9 cellular contexts compared by ENCODE assay signal in genomic region chr5:42718591-42718990, GRCh38. TPM values are rescaled to one million over a fixed set of nuclear protein-coding genes. Genes with fewer than 3 reads are reported as not detected.
DNase-seq lines count a peak whose midpoint lies in the region; ATAC-seq and TF ChIP-seq lines count a peak whose summit lies in the region.
"Had no signal": no experiment of that assay in that cellular context is flagged by ENCODE, and none has a peak within 500 bp of the region (broad histone marks: within the 10 kb centered on the region; RNA-seq: fewer than 3 reads in every experiment).

No MANE protein-coding gene starts in this region.

- peaks cover 2 to 3% of the 10 kb centered on the region in 2 donors for H3K27me3 Mint-ChIP-seq in CD4-positive, alpha-beta memory T cell
- H3K27me3 Mint-ChIP-seq in progenitor cell of endocrine pancreas, result no peaks in the 10 kb centered on the region

- no peaks in the 10 kb centered on the region for H3K9me3 ChIP-seq in CD4-positive, alpha-beta memory T cell (ENCODE audit: control insufficient read depth in 1 of 2, low read length in 2 of 2)

- no peaks in the 10 kb centered on the region for H3K36me3 ChIP-seq in CD4-positive, alpha-beta memory T cell (ENCODE audit: insufficient read depth, low read length)

- no peak overlapping the region for H3K27ac ChIP-seq in CD4-positive, alpha-beta memory T cell (ENCODE audit: low read depth, low read length)

- peak overlapping the region in 6 of 7 donors; percentile 18 to 77 (median 53) for H3K27ac Mint-ChIP-seq in CD4-positive, alpha-beta memory T cell
- H3K27ac Mint-ChIP-seq in progenitor cell of endocrine pancreas, result no peak overlapping the region
- H3K27ac Mint-ChIP-seq: WTC11 had no signal

- DNase-seq in CD4-positive, alpha-beta memory T cell, result peak; percentile 24 to 45 (median 36)
- DNase-seq in amniotic epithelial cell (ENCODE audit: low read depth) (peak; percentile 79), omental fat pad (ENCODE audit: low spot score) (no peak), progenitor cell of endocrine pancreas (ENCODE audit: low spot score, unreplicated experiment) (no peak), occipital lobe (lab: John Stamatoyannopoulos, UW) (no peak), iPS-NIHi11 (ENCODE audit: low spot score) (no peak)

- H3K9me3 Mint-ChIP-seq in CD4-positive, alpha-beta memory T cell, result no peaks in the 10 kb centered on the region
- no peaks in the 10 kb centered on the region for H3K9me3 Mint-ChIP-seq in progenitor cell of endocrine pancreas (ENCODE audit: low read depth)
- H3K9me3 Mint-ChIP-seq: WTC11 had no signal

- peaks cover 34% of the 10 kb centered on the region for H3K4me1 ChIP-seq in CD4-positive, alpha-beta memory T cell (ENCODE audit: insufficient read depth, low read length)

- intact Hi-C loops in CD4-positive, alpha-beta memory T cell (cut with micrococcal nuclease), result no loop called here

- H3K27me3 ChIP-seq in CD4-positive, alpha-beta memory T cell (ENCODE audit: insufficient read depth, low read length), result no peaks in the 10 kb centered on the region

- POLR2A ChIA-PET in CD4-positive, alpha-beta memory T cell (lab: Charles Lee; ENCODE audit: partially characterized antibody), result interaction anchor here (0.7 to 1.9 kb wide), 8 partner anchors 14 to 766 kb away, joined by 3 to 8 read pairs (median 4); partner anchors contain the start of genes CCDC152, HMGCS1 and TMEM267

- peak overlapping the region in 1 of 2 donors; percentile 16 for H3K4me3 ChIP-seq in CD4-positive, alpha-beta memory T cell (ENCODE audit: low read length in 2 of 2)

- H3K4me3 Mint-ChIP-seq in CD4-positive, alpha-beta memory T cell, result peak overlapping the region in 7 of 8 donors; percentile 33 to 73 (median 68)
- no peak overlapping the region for H3K4me3 Mint-ChIP-seq in progenitor cell of endocrine pancreas (ENCODE audit: low read depth)
- H3K4me3 Mint-ChIP-seq: WTC11 had no signal

- TF ChIP-seq CTCF in omental fat pad (IDR thresholded peaks at IDR 0.05) (no peak), progenitor cell of endocrine pancreas (IDR thresholded peaks at IDR 0.05; ENCODE audit: unreplicated experiment) (no peak)

- CTCF ChIA-PET in CD4-positive, alpha-beta memory T cell (lab: Charles Lee; ENCODE audit: partially characterized antibody), result interaction anchor here (0.9 to 1.9 kb wide), 4 partner anchors 11 to 49 kb away, joined by 3 to 4 read pairs (median 3); no protein-coding TSS in a partner anchor

- H3K4me1 Mint-ChIP-seq in CD4-positive, alpha-beta memory T cell, result peaks cover 18 to 28% (median 24%) of the 10 kb centered on the region in 4 donors
- H3K4me1 Mint-ChIP-seq in progenitor cell of endocrine pancreas (ENCODE audit: low read depth), result no peaks in the 10 kb centered on the region
- H3K4me1 Mint-ChIP-seq: WTC11 had no signal

- no peaks in the 10 kb centered on the region for H3K36me3 Mint-ChIP-seq in CD4-positive, alpha-beta memory T cell
- H3K36me3 Mint-ChIP-seq in progenitor cell of endocrine pancreas (ENCODE audit: insufficient read depth), result no peaks in the 10 kb centered on the region
- H3K36me3 Mint-ChIP-seq: WTC11 had no signal

- ATAC-seq in GM21381 (IDR thresholded peaks at IDR 0.05; ENCODE audit: unreplicated experiment), result peak; percentile 80
- ATAC-seq in HG03469 (IDR thresholded peaks at IDR 0.05; ENCODE audit: unreplicated experiment), result peak; percentile 94
- ATAC-seq in omental fat pad (ENCODE audit: low FRiP score), result no peak
- ATAC-seq: WTC11 had no signal

RNA-seq across cellular contexts. Expression of gene CCDC152, which starts 38.0 kb away (rescaled TPM):
- total RNA-seq in CD4-positive, alpha-beta memory T cell, result 1 to 10 TPM; 5.9 to 6.9 TPM
- 1 to 10 TPM; 1.3 to 2.4 TPM for polyA plus RNA-seq in CD4-positive, alpha-beta memory T cell
- total RNA-seq in omental fat pad (under 1 TPM; 0.44 to 0.79 (median 0.56) TPM), progenitor cell of endocrine pancreas (0.17 and 0.20 TPM in 2 replicates), occipital lobe (12.9 TPM)

Comparison
In these comparisons a context has a peak if more than half of its experiments do, and no peak if none do; other contexts are left out.
1. DNase-seq: peak in CD4-positive, alpha-beta memory T cell (5 of 5) and amniotic epithelial cell (single experiment); none in omental fat pad (single experiment), progenitor cell of endocrine pancreas (single experiment), occipital lobe (single experiment) and iPS-NIHi11 (single experiment).